ENCODE assay signal across 8 cellular contexts in the genomic region with DNA sequence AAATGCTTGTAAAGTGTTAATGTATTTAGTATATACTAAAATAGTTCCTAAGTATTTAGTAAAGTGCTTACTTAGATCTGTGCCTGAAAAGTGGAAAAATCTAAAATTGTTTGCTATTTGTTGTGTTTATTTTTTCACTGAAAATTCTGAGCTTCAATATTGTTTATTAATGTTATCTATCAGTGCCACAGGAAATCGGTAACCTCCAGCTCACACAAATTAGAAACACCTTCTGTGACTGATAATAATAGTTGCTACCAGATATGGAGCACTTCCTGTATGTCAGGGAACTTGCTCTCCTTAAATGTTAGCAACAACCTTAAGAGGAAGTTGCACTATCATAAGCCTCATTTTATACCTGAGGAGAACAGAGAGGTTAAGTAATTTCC. TPM values are rescaled to one million over a fixed set of nuclear protein-coding genes. Genes with fewer than 3 reads are reported as not detected.
DNase-seq lines count a peak whose midpoint lies in the region; ATAC-seq and TF ChIP-seq lines count a peak whose summit lies in the region.

No MANE protein-coding gene starts in this region.

- H3K4me3 ChIP-seq in OCI-LY3 (ENCODE audit: low read length) (peak overlapping the region; percentile 79), neuronal stem cell (ENCODE audit: low read length in 2 of 2) (peak overlapping the region in 1 of 2 donors; percentile 89)

- no peak overlapping the region for H3K14ac ChIP-seq in neuronal stem cell (ENCODE audit: low read length)

- H3K36me3 Mint-ChIP-seq in effector memory CD8-positive, alpha-beta T cell (ENCODE audit: insufficient read depth): peaks cover 33% of the 10 kb centered on the region

- no peak overlapping the region for H2BK5ac ChIP-seq in neuronal stem cell (ENCODE audit: low read length)

- H3K9ac ChIP-seq in OCI-LY3 (ENCODE audit: low read length) (peak overlapping the region; percentile 91), neuronal stem cell (ENCODE audit: low read depth, low read length, poor library complexity) (no peak overlapping the region)

- H3K27me3 Mint-ChIP-seq in effector memory CD8-positive, alpha-beta T cell: no peaks in the 10 kb centered on the region

- H2AFZ ChIP-seq in OCI-LY3 (ENCODE audit: low read depth, low read length): peak overlapping the region; percentile 35; the same call in 1 of the 2 replicates
- peak overlapping the region; percentile 95 for H2AFZ ChIP-seq in neuronal stem cell (ENCODE audit: low read length)

- no peaks in the 10 kb centered on the region for H3K9me3 Mint-ChIP-seq in effector memory CD8-positive, alpha-beta T cell

- no peak overlapping the region for H3K4ac ChIP-seq in neuronal stem cell (ENCODE audit: low read length)

- peaks cover 13% of the 10 kb centered on the region; the same call in 1 of the 2 replicates for H3K79me2 ChIP-seq in OCI-LY3 (ENCODE audit: low read length)

- peak overlapping the region; percentile 92 to 95 for H3K27ac Mint-ChIP-seq in effector memory CD8-positive, alpha-beta T cell

- H3K4me3 Mint-ChIP-seq in effector memory CD8-positive, alpha-beta T cell: peak overlapping the region; percentile 89 to 91

- H3K27ac ChIP-seq in OCI-LY3 (ENCODE audit: low read length) (peak overlapping the region; percentile 93), neuronal stem cell (replicated peaks; ENCODE audit: low read length) (peak overlapping the region; percentile 19)

- no peak overlapping the region for H3K18ac ChIP-seq in neuronal stem cell (ENCODE audit: low read length)

- H2BK12ac ChIP-seq in neuronal stem cell (ENCODE audit: low read length): no peak overlapping the region

- no peak for DNase-seq in effector memory CD8-positive, alpha-beta T cell
- DNase-seq in neuronal stem cell (ENCODE audit: low spot score): no peak
- DNase-seq in NCI-H526 treated with DMSO at 0.1 percent for 48 hours (lab: John Stamatoyannopoulos, UW): no peak
- no peak for DNase-seq in cerebellar cortex (ENCODE audit: low spot score)
- no peak for DNase-seq in hypothalamus (lab: John Stamatoyannopoulos, UW)

- no peaks in the 10 kb centered on the region for H3K79me1 ChIP-seq in neuronal stem cell (ENCODE audit: low read depth, low read length)

- WGBS in neuronal stem cell (ENCODE audit: extremely low coverage in 2 of 2, insufficient read length in 2 of 2, insufficient replicate concordance in 1 of 2), 2 donors: no CpG with 5 or more reads among the region's 1 CpG

- H3K4me2 ChIP-seq in OCI-LY3 (ENCODE audit: low read length): peak overlapping the region; percentile 90
- peak overlapping the region; percentile 85 for H3K4me2 ChIP-seq in neuronal stem cell (ENCODE audit: insufficient read depth, low read length, poor library complexity, severe bottlenecking)

- no peak overlapping the region for H2BK120ac ChIP-seq in neuronal stem cell (ENCODE audit: low read depth, low read length)

- H4K91ac ChIP-seq in neuronal stem cell (ENCODE audit: low read depth, low read length, poor library complexity): no peak overlapping the region

- no peak overlapping the region for H2BK15ac ChIP-seq in neuronal stem cell (ENCODE audit: low read length)

- H4K8ac ChIP-seq in neuronal stem cell (ENCODE audit: low read depth, low read length): no peak overlapping the region

- peaks cover 15% of the 10 kb centered on the region for H3K4me1 ChIP-seq in OCI-LY3 (ENCODE audit: low read length)
- peaks cover 1 to 2% of the 10 kb centered on the region in 2 donors for H3K4me1 ChIP-seq in neuronal stem cell (ENCODE audit: control insufficient read depth in 2 of 2, insufficient read depth in 1 of 2, low read depth in 1 of 2, low read length in 2 of 2)

- H3K4me1 Mint-ChIP-seq in effector memory CD8-positive, alpha-beta T cell (ENCODE audit: low read depth in 2 of 2): peaks cover 22 to 26% of the 10 kb centered on the region in 2 donors

- no peaks in the 10 kb centered on the region for H3K9me3 ChIP-seq in OCI-LY3 (ENCODE audit: insufficient read depth, low read length)
- no peaks in the 10 kb centered on the region for H3K9me3 ChIP-seq in neuronal stem cell (replicated peaks in 1 of 2; ENCODE audit: control insufficient read depth in 2 of 2, insufficient read depth in 1 of 2, low read depth in 1 of 2, low read length in 2 of 2)

- H2AK5ac ChIP-seq in neuronal stem cell (ENCODE audit: low read depth, low read length): no peak overlapping the region

- peaks cover 4% of the 10 kb centered on the region; the same call in 1 of the 2 replicates for H4K20me1 ChIP-seq in OCI-LY3 (ENCODE audit: insufficient read depth, low read length)

- H3K36me3 ChIP-seq in OCI-LY3 (replicated peaks; ENCODE audit: low read depth, low read length): peaks cover 18% of the 10 kb centered on the region
- peaks cover 6 to 17% of the 10 kb centered on the region in 2 donors for H3K36me3 ChIP-seq in neuronal stem cell (replicated peaks in 1 of 2; ENCODE audit: control insufficient read depth in 2 of 2, insufficient read depth in 2 of 2, low read length in 2 of 2)

- no peak for TF ChIP-seq CTCF in OCI-LY3 (IDR thresholded peaks at IDR 0.05; ENCODE audit: low read depth, low read length)

- H3K23ac ChIP-seq in neuronal stem cell (ENCODE audit: low read depth, low read length, poor library complexity): no peak overlapping the region

- H3K27me3 ChIP-seq in OCI-LY3 (ENCODE audit: low read depth, low read length): no peaks in the 10 kb centered on the region
- H3K27me3 ChIP-seq in neuronal stem cell (ENCODE audit: control insufficient read depth in 3 of 3, insufficient read depth in 3 of 3, low read depth in 1 of 3, low read length in 3 of 3): no peaks in the 10 kb centered on the region

- ATAC-seq in GM18519 (IDR thresholded peaks at IDR 0.05; ENCODE audit: low FRiP score, unreplicated experiment): peak; percentile 39
- ATAC-seq in HG02642 (IDR thresholded peaks at IDR 0.05; ENCODE audit: poor library complexity, unreplicated experiment): peak; percentile 22
- peak; percentile 58 for ATAC-seq in effector memory CD8-positive, alpha-beta T cell (replicated peaks)

RNA-seq across cellular contexts. Expression of gene LRP10, which starts 0.7 kb away (rescaled TPM):
- polyA plus RNA-seq in neuronal stem cell (2013, experiment 1 of 2): 4.7 TPM
- polyA plus RNA-seq in neuronal stem cell (2013, experiment 2 of 2): 4.6 TPM

RNA-seq across cellular contexts. Expression of gene REM2, which starts 12.2 kb away (rescaled TPM):
- 1.8 TPM for polyA plus RNA-seq in neuronal stem cell (2013, experiment 1 of 2)
- polyA plus RNA-seq in neuronal stem cell (2013, experiment 2 of 2): 1.8 TPM

RNA-seq across cellular contexts. Expression of gene MMP14, which starts 34.4 kb away (rescaled TPM):
- polyA plus RNA-seq in neuronal stem cell (2013, experiment 1 of 2): 34.0 TPM
- polyA plus RNA-seq in neuronal stem cell (2013, experiment 2 of 2): 34.3 TPM

RNA-seq across cellular contexts. Expression of gene MRPL52, which starts 41.1 kb away (rescaled TPM):
- polyA plus RNA-seq in neuronal stem cell (2013, experiment 1 of 2): 193 TPM
- polyA plus RNA-seq in neuronal stem cell (2013, experiment 2 of 2): 197 TPM

RNA-seq across cellular contexts. Expression of gene RBM23, which starts 48.1 kb away (rescaled TPM):
- 58.0 TPM for polyA plus RNA-seq in neuronal stem cell (2013, experiment 1 of 2)
- 55.8 TPM for polyA plus RNA-seq in neuronal stem cell (2013, experiment 2 of 2)
